In genomic region chr15:85330941-85331588, GRCh38 we compare ENCODE assay signal across 8 cellular contexts. TPM values are rescaled to one million over a fixed set of nuclear protein-coding genes. Genes with fewer than 3 reads are reported as not detected.
DNase-seq lines count a peak whose midpoint lies in the region; ATAC-seq lines count a peak whose summit lies in the region.

No MANE protein-coding gene starts in this region.

- peak overlapping the region; percentile 93 to 99 (median 98) for H3K27ac Mint-ChIP-seq in IgD-negative memory B cell
- H3K27ac Mint-ChIP-seq in activated naive CD4-positive, alpha-beta T cell treated with anti-CD3 and anti-CD28 coated beads, Interleukin-2, amount 50 U/mL, for 24 hours, result peak overlapping the region; percentile 69

- H3K4me1 ChIP-seq in SJSA1 (replicated peaks) (peaks cover 44% of the 10 kb centered on the region), aorta (ENCODE audit: control insufficient read depth in 1 of 2, insufficient read depth in 2 of 2, low read length in 2 of 2) (no peaks in the 10 kb centered on the region)

- intact Hi-C loops in Right ventricle myocardium inferior (cut with DNase I) (loop anchor here (1.0 to 5.0 kb wide), 4 partner anchors 50 to 252 kb away; partner anchors contain the start of gene AKAP13), aorta (cut with DNase I) (loop anchor here (10.0 kb wide), 2 partner anchors 74 to 174 kb away; no protein-coding TSS in a partner anchor)

- no peak overlapping the region for H3K4me3 ChIP-seq in SJSA1
- no peak overlapping the region for H3K4me3 ChIP-seq in aorta (ENCODE audit: low read length in 2 of 2)

- H3K36me3 ChIP-seq in SJSA1 (no peaks in the 10 kb centered on the region), aorta (ENCODE audit: control insufficient read depth in 1 of 2, insufficient read depth in 2 of 2, low read length in 1 of 2) (no peaks in the 10 kb centered on the region)

- H3K4me1 Mint-ChIP-seq in IgD-negative memory B cell, result peaks cover 49 to 60% (median 55%) of the 10 kb centered on the region in 3 donors
- H3K4me1 Mint-ChIP-seq in activated naive CD4-positive, alpha-beta T cell treated with anti-CD3 and anti-CD28 coated beads, Interleukin-2, amount 50 U/mL, for 24 hours, result peaks cover 49% of the 10 kb centered on the region

- DNase-seq in G401 (ENCODE audit: low spot score), result peak; percentile 61
- peak; percentile 75 to 87 for DNase-seq in SJSA1 (ENCODE audit: low read depth in 1 of 2, low spot score in 2 of 2)
- peak; percentile 94 for DNase-seq in Right ventricle myocardium inferior (ENCODE audit: missing footprints)
- peak; percentile 43 for DNase-seq in putamen (ENCODE audit: low spot score)
- DNase-seq in aorta, result peak; percentile 89 to 90

- H3K27ac ChIP-seq in SJSA1, result 0 out of 2 replicates have a peak overlapping the region, but pooled peaks have one; percentile 2
- peak overlapping the region in 1 of 2 donors; percentile 62 for H3K27ac ChIP-seq in aorta (ENCODE audit: low read depth in 1 of 2, low read length in 2 of 2)

- H3K4me3 Mint-ChIP-seq in IgD-negative memory B cell, result peak overlapping the region; percentile 89 to 97 (median 92)
- H3K4me3 Mint-ChIP-seq in activated naive CD4-positive, alpha-beta T cell treated with anti-CD3 and anti-CD28 coated beads, Interleukin-2, amount 50 U/mL, for 24 hours, result peak overlapping the region; percentile 89

- H3K36me3 Mint-ChIP-seq in IgD-negative memory B cell, result no peaks in the 10 kb centered on the region
- no peaks in the 10 kb centered on the region for H3K36me3 Mint-ChIP-seq in activated naive CD4-positive, alpha-beta T cell treated with anti-CD3 and anti-CD28 coated beads, Interleukin-2, amount 50 U/mL, for 24 hours

- ATAC-seq in GM21576 (IDR thresholded peaks at IDR 0.05; ENCODE audit: unreplicated experiment), result peak; percentile 52
- ATAC-seq in Right ventricle myocardium inferior, result peak; percentile 96
- ATAC-seq in aorta (ENCODE audit: low FRiP score), result peak; percentile 91

- no peaks in the 10 kb centered on the region for H3K9me3 Mint-ChIP-seq in IgD-negative memory B cell
- H3K9me3 Mint-ChIP-seq in activated naive CD4-positive, alpha-beta T cell treated with anti-CD3 and anti-CD28 coated beads, Interleukin-2, amount 50 U/mL, for 24 hours, result no peaks in the 10 kb centered on the region

- in situ Hi-C loops in G401 (cut with HindIII; ENCODE audit: low sequenced_read_pairs), result no loop called here

- no peaks in the 10 kb centered on the region for H3K9me3 ChIP-seq in SJSA1 (replicated peaks)
- H3K9me3 ChIP-seq in aorta (ENCODE audit: control insufficient read depth, low read length), result no peaks in the 10 kb centered on the region

- no peaks in the 10 kb centered on the region for H3K27me3 Mint-ChIP-seq in IgD-negative memory B cell
- no peaks in the 10 kb centered on the region for H3K27me3 Mint-ChIP-seq in activated naive CD4-positive, alpha-beta T cell treated with anti-CD3 and anti-CD28 coated beads, Interleukin-2, amount 50 U/mL, for 24 hours

- WGBS in aorta, 2 donors, result 33% methylated on average over 13 of the region's 13 CpGs

- H3K27me3 ChIP-seq in SJSA1 (replicated peaks) (no peaks in the 10 kb centered on the region), aorta (ENCODE audit: control insufficient read depth in 1 of 2, insufficient read depth in 2 of 2, low read length in 1 of 2) (no peaks in the 10 kb centered on the region)

RNA-seq across cellular contexts. Expression of gene AKAP13, which starts 49.3 kb away (rescaled TPM):
- 28.9 and 39.2 TPM in 2 replicates for total RNA-seq in G401 (2014; rRNA removed; shearing (Covaris generic))
- polyA plus RNA-seq in IgD-negative memory B cell, result 152 TPM
- total RNA-seq in SJSA1 (2014; rRNA removed; shearing (Covaris generic)), result 65.4 and 79.3 TPM in 2 replicates
- 292 TPM for total RNA-seq in Right ventricle myocardium inferior
- total RNA-seq in aorta, result 100 to 1,000 TPM; 224 to 267 TPM
- 10 to 100 TPM; 29.6 to 52.2 TPM for polyA plus RNA-seq in aorta

Comparison
In these comparisons a context has a peak if more than half of its experiments do, and no peak if none do; other contexts are left out.
1. DNase-seq: peak in every context shown above with its lines; median percentile 94 in Right ventricle myocardium inferior; 90 in aorta; 81 in SJSA1; 61 in G401; 43 in putamen.